In the genomic region with DNA sequence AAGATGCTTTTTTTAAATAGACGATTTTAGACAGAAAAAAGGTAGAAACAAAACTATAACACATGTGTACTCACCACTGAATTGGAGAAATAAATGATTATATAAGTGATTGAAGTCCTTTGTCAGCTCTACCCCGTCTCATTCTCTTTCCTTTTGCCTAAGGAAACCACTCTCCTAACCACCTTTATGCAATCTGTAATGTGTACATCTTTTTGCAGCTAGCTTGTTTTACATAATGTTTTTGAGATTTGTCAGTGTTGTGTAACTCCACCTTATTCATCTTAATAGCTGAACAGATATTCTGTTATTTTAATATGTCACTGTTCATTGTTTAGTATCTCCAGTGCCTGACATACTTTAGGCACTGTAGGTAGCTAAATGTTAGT, we compare ENCODE assay signal across 1 cellular context.
TF ChIP-seq lines count a peak whose summit lies in the region.

No MANE protein-coding gene starts in this region.

TF ChIP-seq in endothelial cell of umbilical vein, 7 proteins besides CTCF, POLR2A, EP300 and RAD21:
- TF ChIP-seq EZH2 (IDR thresholded peaks at IDR 0.05; ENCODE audit: borderline replicate concordance, low read depth, low read length, severe bottlenecking): no peak
- TF ChIP-seq POLR2AphosphoS5 (IDR thresholded peaks at IDR 0.05; ENCODE audit: insufficient read depth, low read depth, low read length): no peak
- no peak for TF ChIP-seq MYC (IDR thresholded peaks at IDR 0.05; ENCODE audit: low read depth, low read length)
